ENCODE assay signal across 1 cellular context in the genomic region with DNA sequence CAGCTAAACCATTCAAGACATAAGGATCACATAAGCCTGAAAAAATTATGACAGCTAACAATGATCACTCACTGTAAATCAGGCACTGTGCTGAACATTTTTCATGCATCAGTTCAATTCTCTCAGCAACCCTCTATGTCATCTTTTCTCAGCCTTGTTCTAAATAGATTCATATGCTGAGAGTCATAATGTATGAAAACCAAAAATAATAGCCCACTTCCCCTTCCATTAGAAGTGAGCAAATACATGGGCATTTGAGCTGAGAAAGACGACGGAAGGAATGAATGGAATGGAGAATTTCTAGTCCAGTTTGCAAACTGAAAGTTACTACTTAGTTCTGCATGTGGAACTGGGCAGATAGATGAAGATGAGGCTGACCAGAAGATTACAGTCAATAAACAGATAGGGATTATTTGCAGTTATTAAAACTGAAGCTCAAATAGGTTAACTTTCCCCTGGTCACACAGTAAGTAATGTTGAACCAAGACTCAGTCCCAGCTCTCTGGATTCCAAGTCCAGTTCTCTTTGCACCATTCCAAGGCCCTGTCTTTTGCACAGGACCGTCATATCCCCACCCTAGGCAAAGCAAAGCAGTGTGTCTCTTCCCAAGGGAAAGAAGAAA.
TF ChIP-seq lines count a peak whose summit lies in the region.

No MANE protein-coding gene starts in this region.

TF ChIP-seq in HCT116, 20 proteins besides CTCF, POLR2A, EP300 and RAD21 (continued from another document):
- TF ChIP-seq, protein P1, sequence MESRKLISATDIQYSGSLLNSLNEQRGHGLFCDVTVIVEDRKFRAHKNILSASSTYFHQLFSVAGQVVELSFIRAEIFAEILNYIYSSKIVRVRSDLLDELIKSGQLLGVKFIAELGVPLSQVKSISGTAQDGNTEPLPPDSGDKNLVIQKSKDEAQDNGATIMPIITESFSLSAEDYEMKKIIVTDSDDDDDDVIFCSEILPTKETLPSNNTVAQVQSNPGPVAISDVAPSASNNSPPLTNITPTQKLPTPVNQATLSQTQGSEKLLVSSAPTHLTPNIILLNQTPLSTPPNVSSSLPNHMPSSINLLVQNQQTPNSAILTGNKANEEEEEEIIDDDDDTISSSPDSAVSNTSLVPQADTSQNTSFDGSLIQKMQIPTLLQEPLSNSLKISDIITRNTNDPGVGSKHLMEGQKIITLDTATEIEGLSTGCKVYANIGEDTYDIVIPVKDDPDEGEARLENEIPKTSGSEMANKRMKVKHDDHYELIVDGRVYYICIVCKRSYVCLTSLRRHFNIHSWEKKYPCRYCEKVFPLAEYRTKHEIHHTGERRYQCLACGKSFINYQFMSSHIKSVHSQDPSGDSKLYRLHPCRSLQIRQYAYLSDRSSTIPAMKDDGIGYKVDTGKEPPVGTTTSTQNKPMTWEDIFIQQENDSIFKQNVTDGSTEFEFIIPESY (IDR thresholded peaks at IDR 0.05; ENCODE audit: extremely low read depth, insufficient replicate concordance, low read length), result no peak
- TF ChIP-seq FOSL1 (IDR thresholded peaks at IDR 0.05; ENCODE audit: low read depth) (0 out of 2 replicates have a peak, but pooled peaks have one; percentile 9), CEBPB (IDR thresholded peaks at IDR 0.05; ENCODE audit: low read depth) (0 out of 2 replicates have a peak, but pooled peaks have one; percentile 6), CBX3 (IDR thresholded peaks at IDR 0.05; ENCODE audit: low read depth) (no peak)
